Comparison of ENCODE assay signal across 1 cellular context in genomic region chr2:8137801-8138200, GRCh38.
TF ChIP-seq lines count a peak whose summit lies in the region.

No MANE protein-coding gene starts in this region.

TF ChIP-seq in H1, 55 proteins besides CTCF, POLR2A, EP300 and RAD21:
- no peak for TF ChIP-seq CHD1 (IDR thresholded peaks at IDR 0.05; ENCODE audit: low read depth, low read length)
- no peak for TF ChIP-seq CBX5 (IDR thresholded peaks at IDR 0.05; ENCODE audit: low read depth, low read length)
- no peak for TF ChIP-seq SP2 (IDR thresholded peaks at IDR 0.05; ENCODE audit: low read length)
- TF ChIP-seq NANOG (IDR thresholded peaks at IDR 0.05; ENCODE audit: insufficient read depth, low read depth, low read length, poor library complexity, severe bottlenecking) = no peak
- no peak for TF ChIP-seq CREB1 (IDR thresholded peaks at IDR 0.05)
